Comparison of ENCODE assay signal across 1 cellular context in genomic region chr4:30725562-30725961, GRCh38.
TF ChIP-seq lines count a peak whose summit lies in the region.

No MANE protein-coding gene starts in this region.

TF ChIP-seq in endothelial cell of umbilical vein, 7 proteins besides CTCF, POLR2A, EP300 and RAD21:
- TF ChIP-seq FOS (IDR thresholded peaks at IDR 0.05; ENCODE audit: borderline replicate concordance, insufficient read depth, low read length): no peak
- no peak for TF ChIP-seq MAX (IDR thresholded peaks at IDR 0.05; ENCODE audit: insufficient read depth, insufficient read length)
- TF ChIP-seq GATA2 (IDR thresholded peaks at IDR 0.05; ENCODE audit: insufficient read depth, insufficient read length, low read depth, low read length): no peak
- no peak for TF ChIP-seq POLR2AphosphoS5 (IDR thresholded peaks at IDR 0.05; ENCODE audit: insufficient read depth, low read depth, low read length)
- TF ChIP-seq MYC (IDR thresholded peaks at IDR 0.05; ENCODE audit: low read depth, low read length): no peak
- no peak for TF ChIP-seq EZH2 (IDR thresholded peaks at IDR 0.05; ENCODE audit: borderline replicate concordance, low read depth, low read length, severe bottlenecking)
- no peak for TF ChIP-seq JUN (IDR thresholded peaks at IDR 0.05; ENCODE audit: borderline replicate concordance, insufficient read depth, insufficient read length, low read depth)
